8 cellular contexts compared by ENCODE assay signal in genomic region chr1:39816431-39817090, GRCh38. TPM values are rescaled to one million over a fixed set of nuclear protein-coding genes. Genes with fewer than 3 reads are reported as not detected.
DNase-seq lines count a peak whose midpoint lies in the region; ATAC-seq, FAIRE-seq and TF ChIP-seq lines count a peak whose summit lies in the region.

No MANE protein-coding gene starts in this region.

- H3K27ac ChIP-seq in KMS-11 (peak overlapping the region; percentile 70), foreskin keratinocyte (no peak overlapping the region), osteoblast (ENCODE audit: low read depth, low read length) (no peak overlapping the region)

- H3K79me2 ChIP-seq in KMS-11 (ENCODE audit: insufficient read depth, low read depth): no peaks in the 10 kb centered on the region
- no peaks in the 10 kb centered on the region for H3K79me2 ChIP-seq in osteoblast (ENCODE audit: insufficient read depth, low read length)

- no peaks in the 10 kb centered on the region for H3K9me3 ChIP-seq in osteoblast (ENCODE audit: low read depth, low read length)

- ATAC-seq in GM21786 (IDR thresholded peaks at IDR 0.05; ENCODE audit: unreplicated experiment): peak; percentile 42
- peak; percentile 67 for ATAC-seq in foreskin keratinocyte

- H3K27me3 ChIP-seq in KMS-11 (ENCODE audit: insufficient read depth, low read depth) (no peaks in the 10 kb centered on the region), foreskin keratinocyte (no peaks in the 10 kb centered on the region), osteoblast (ENCODE audit: insufficient read depth, low read length) (peaks cover 4% of the 10 kb centered on the region)

- TF ChIP-seq CTCF in KMS-11 (conservative IDR thresholded peaks at IDR 0.05; ENCODE audit: low read depth, low read length): peak; percentile 84
- peak; percentile 95 for TF ChIP-seq CTCF in foreskin keratinocyte (conservative IDR thresholded peaks at IDR 0.05)
- TF ChIP-seq CTCF in osteoblast (IDR thresholded peaks at IDR 0.05; ENCODE audit: extremely low read depth, low read depth, low read length): peak; percentile 80

- FAIRE-seq in G401.6 (lab: Jason Lieb, UNC): peak; percentile 93

- no peaks in the 10 kb centered on the region for H3K36me3 ChIP-seq in KMS-11 (ENCODE audit: insufficient read depth)
- H3K36me3 ChIP-seq in osteoblast (ENCODE audit: insufficient read depth, low read length): no peaks in the 10 kb centered on the region

- H3K9ac ChIP-seq in KMS-11: peak overlapping the region; percentile 43; the same call in 1 of the 2 replicates

- H3K4me1 ChIP-seq in KMS-11 (ENCODE audit: low read depth, poor library complexity, severe bottlenecking): peaks cover 8% of the 10 kb centered on the region
- H3K4me1 ChIP-seq in foreskin keratinocyte: no peaks in the 10 kb centered on the region
- H3K4me1 ChIP-seq in osteoblast (ENCODE audit: insufficient read depth, low read length): peaks cover 3% of the 10 kb centered on the region

- DNase-seq in RPMI7951 (ENCODE audit: low read depth) (peak; percentile 82), foreskin keratinocyte (peak; percentile 59 to 74), osteoblast (ENCODE audit: insufficient read length, low spot score, missing footprints) (peak; percentile 95), NCI-H1048 (lab: John Stamatoyannopoulos, UW) (no peak)
- DNase-seq in activated naive CD4-positive, alpha-beta T cell (lab: John Stamatoyannopoulos, UW): peak; percentile 8 to 53 (median 35)

- no peaks in the 10 kb centered on the region for H4K20me1 ChIP-seq in KMS-11 (ENCODE audit: insufficient read depth)
- no peaks in the 10 kb centered on the region for H4K20me1 ChIP-seq in osteoblast (ENCODE audit: insufficient read depth, low read length)

- H3K4me3 ChIP-seq in KMS-11 (IDR thresholded peaks at IDR 0.05; ENCODE audit: insufficient read depth, low read depth, low read length): no peak overlapping the region
- no peak overlapping the region for H3K4me3 ChIP-seq in osteoblast (ENCODE audit: insufficient read depth, low read length)

- H3K4me2 ChIP-seq in KMS-11 (peak overlapping the region; percentile 40; the same call in 1 of the 2 replicates), osteoblast (ENCODE audit: insufficient read depth, low read length) (peak overlapping the region; percentile 54)

- peak overlapping the region; percentile 82; the same call in 1 of the 2 replicates for H2AFZ ChIP-seq in KMS-11 (ENCODE audit: low read depth)
- H2AFZ ChIP-seq in osteoblast (ENCODE audit: low read length): peak overlapping the region; percentile 36

RNA-seq across cellular contexts. Expression of gene BMP8B, which starts 27.9 kb away (rescaled TPM):
- total RNA-seq in RPMI7951 (2014; rRNA removed; shearing (Covaris generic)): 2.4 TPM in 2 replicates
- 0.04 and 0.10 TPM in 2 replicates for total RNA-seq in foreskin keratinocyte
- 0.01 and 0.02 TPM in 2 replicates for polyA plus RNA-seq in foreskin keratinocyte
- 0.29 and 0.36 TPM in 2 replicates for total RNA-seq in osteoblast

RNA-seq across cellular contexts. Expression of gene OXCT2, which starts 45.4 kb away (rescaled TPM):
- 1.9 and 2.6 TPM in 2 replicates for total RNA-seq in RPMI7951 (2014; rRNA removed; shearing (Covaris generic))
- total RNA-seq in foreskin keratinocyte (0.20 and 0.32 TPM in 2 replicates), osteoblast (1.1 and 1.2 TPM in 2 replicates)
- 0.26 and 0.44 TPM in 2 replicates for polyA plus RNA-seq in foreskin keratinocyte
